In genomic region chr3:61247191-61247590, GRCh38 we compare ENCODE assay signal across 21 cellular contexts. TPM values are rescaled to one million over a fixed set of nuclear protein-coding genes. Genes with fewer than 3 reads are reported as not detected.
DNase-seq lines count a peak whose midpoint lies in the region; ATAC-seq and TF ChIP-seq lines count a peak whose summit lies in the region.
"Had no signal": no experiment of that assay in that cellular context is flagged by ENCODE, and none has a peak within 500 bp of the region (broad histone marks: within the 10 kb centered on the region; RNA-seq: fewer than 3 reads in every experiment).

No MANE protein-coding gene starts in this region.

- peaks cover 16% of the 10 kb centered on the region for H3F3A ChIP-seq in neural progenitor cell (ENCODE audit: low read depth)

- H3K27ac ChIP-seq in neural progenitor cell: no peak overlapping the region
- no peak overlapping the region for H3K27ac ChIP-seq in upper lobe of left lung
- H3K27ac ChIP-seq: 22Rv1, A549, BLaER1, HL-60 had no signal

- peak overlapping the region; percentile 84; the same call in 1 of the 2 replicates for H3K27ac Mint-ChIP-seq in WTC11
- H3K27ac Mint-ChIP-seq in neural progenitor cell: peak overlapping the region; percentile 92
- no peak overlapping the region for H3K27ac Mint-ChIP-seq in T-cell
- H3K27ac Mint-ChIP-seq: CD14-positive monocyte; CD4-positive, alpha-beta memory T cell; GM23338 had no signal

- H2AFZ ChIP-seq in neural progenitor cell (replicated peaks): no peak overlapping the region
- H2AFZ ChIP-seq: GM23338 had no signal

- no peaks in the 10 kb centered on the region for H3K36me3 Mint-ChIP-seq in WTC11
- H3K36me3 Mint-ChIP-seq in neural progenitor cell: no peaks in the 10 kb centered on the region
- H3K36me3 Mint-ChIP-seq in T-cell: peaks cover 6% of the 10 kb centered on the region
- H3K36me3 Mint-ChIP-seq: CD14-positive monocyte had no signal

- no peaks in the 10 kb centered on the region for H3K27me3 ChIP-seq in neural progenitor cell
- no peaks in the 10 kb centered on the region for H3K27me3 ChIP-seq in upper lobe of left lung
- H3K27me3 ChIP-seq: BLaER1 had no signal

- H3K36me3 ChIP-seq in neural progenitor cell (no peaks in the 10 kb centered on the region), upper lobe of left lung (no peaks in the 10 kb centered on the region)
- H3K36me3 ChIP-seq: BLaER1 had no signal

- no peaks in the 10 kb centered on the region for H4K20me1 ChIP-seq in neural progenitor cell (ENCODE audit: low read depth)
- H4K20me1 ChIP-seq: BLaER1 had no signal

- no peak overlapping the region for H3K4me2 ChIP-seq in neural progenitor cell
- H3K4me2 ChIP-seq: A549, BLaER1, GM23338 had no signal

- 94% methylated on average over 3 to 4 of the region's 4 CpGs for WGBS in upper lobe of left lung, 2 donors

- no peak overlapping the region for H3K9ac ChIP-seq in neural progenitor cell
- H3K9ac ChIP-seq: BLaER1 had no signal

- TF ChIP-seq POLR2A in upper lobe of left lung (IDR thresholded peaks at IDR 0.05): no peak

- no peak for TF ChIP-seq EP300 in upper lobe of left lung (IDR thresholded peaks at IDR 0.05)

- no peaks in the 10 kb centered on the region for H3K79me2 ChIP-seq in neural progenitor cell (ENCODE audit: low read depth)

- ATAC-seq in WTC11 (no peak), upper lobe of left lung (ENCODE audit: low FRiP score in 2 of 2) (no peak), T-cell (replicated peaks in 1 of 4) (no peak)
- ATAC-seq: A549, GM23338 had no signal

- no peak for TF ChIP-seq CTCF in WTC11 (IDR thresholded peaks at IDR 0.05)
- TF ChIP-seq CTCF in neural progenitor cell (IDR thresholded peaks at IDR 0.05): no peak
- no peak for TF ChIP-seq CTCF in upper lobe of left lung (IDR thresholded peaks at IDR 0.05)

- H3K27me3 Mint-ChIP-seq in WTC11 (ENCODE audit: low read depth) (no peaks in the 10 kb centered on the region), neural progenitor cell (ENCODE audit: insufficient read depth, low read depth) (peaks cover 3% of the 10 kb centered on the region), T-cell (no peaks in the 10 kb centered on the region)

- CTCF ChIA-PET in WTC11 (lab: Charles Lee): no interaction called here
- CTCF ChIA-PET in T-cell (lab: Charles Lee): no interaction called here

- no peaks in the 10 kb centered on the region for H3K9me3 Mint-ChIP-seq in WTC11
- H3K9me3 Mint-ChIP-seq in neural progenitor cell: no peaks in the 10 kb centered on the region
- no peaks in the 10 kb centered on the region for H3K9me3 Mint-ChIP-seq in T-cell
- H3K9me3 Mint-ChIP-seq: CD4-positive, alpha-beta memory T cell; GM23338 had no signal

- H3K4me1 Mint-ChIP-seq in WTC11 (peaks cover 52% of the 10 kb centered on the region), neural progenitor cell (peaks cover 40% of the 10 kb centered on the region), T-cell (peaks cover 19 to 21% (median 21%) of the 10 kb centered on the region in 3 donors)

- DNase-seq in NCI-H82 (lab: John Stamatoyannopoulos, UW) (peak; percentile 57), NCI-H82 treated with DMSO at 0.1 percent for 48 hours (lab: John Stamatoyannopoulos, UW; ENCODE audit: unreplicated experiment) (no peak), WTC11 (ENCODE audit: low spot score) (no peak), kidney tubule cell (ENCODE audit: low spot score) (peak; percentile 22), neural progenitor cell (ENCODE audit: low spot score) (no peak), upper lobe of left lung (no peak), NCI-H146 (lab: John Stamatoyannopoulos, UW) (no peak), T-cell (no peak)
- DNase-seq: CD4-positive, alpha-beta memory T cell; DMS153; DMS79; GDM1; HCEC 1CT had no signal

- no peaks in the 10 kb centered on the region for H3K9me3 ChIP-seq in neural progenitor cell (ENCODE audit: low read depth)
- H3K9me3 ChIP-seq in upper lobe of left lung: no peaks in the 10 kb centered on the region
- H3K9me3 ChIP-seq: A549, BLaER1 had no signal

- H3K4me1 ChIP-seq in neural progenitor cell: peaks cover 35% of the 10 kb centered on the region
- H3K4me1 ChIP-seq in upper lobe of left lung: peaks cover 7 to 12% (median 10%) of the 10 kb centered on the region in 4 donors

- H3K4me3 Mint-ChIP-seq in WTC11 (no peak overlapping the region), neural progenitor cell (no peak overlapping the region), T-cell (no peak overlapping the region)
- H3K4me3 Mint-ChIP-seq: CD14-positive monocyte; CD4-positive, alpha-beta memory T cell; GM23338 had no signal

- no peak overlapping the region for H3K4me3 ChIP-seq in neural progenitor cell
- no peak overlapping the region for H3K4me3 ChIP-seq in upper lobe of left lung
- H3K4me3 ChIP-seq: A549, BLaER1, GM23338 had no signal

- POLR2A ChIA-PET in WTC11 (lab: Charles Lee): interaction anchor here (0.7 kb wide), 1 partner anchor 216 kb away, joined by 3 read pairs; no protein-coding TSS in a partner anchor
- POLR2A ChIA-PET in T-cell (lab: Charles Lee): interaction anchor here in 1 of 2 donors (0.6 kb wide), 1 partner anchor 28 kb away, joined by 5 read pairs; no protein-coding TSS in a partner anchor

TF ChIP-seq in WTC11, 78 proteins besides CTCF, POLR2A, EP300 and RAD21 (continues in another document):
- TF ChIP-seq MAX (CRISPR knock-in tag; IDR thresholded peaks at IDR 0.05): no peak
- TF ChIP-seq USF1 (CRISPR knock-in tag; IDR thresholded peaks at IDR 0.05): no peak
- TF ChIP-seq NR1H2 (CRISPR knock-in tag; IDR thresholded peaks at IDR 0.05): no peak
- no peak for TF ChIP-seq TEAD4 (CRISPR knock-in tag; IDR thresholded peaks at IDR 0.05)
- TF ChIP-seq ZNF121 (CRISPR knock-in tag; IDR thresholded peaks at IDR 0.05): no peak
- no peak for TF ChIP-seq EMX1 (CRISPR knock-in tag; IDR thresholded peaks at IDR 0.05)
- TF ChIP-seq PRRX2 (CRISPR knock-in tag; IDR thresholded peaks at IDR 0.05): no peak
- no peak for TF ChIP-seq MXD4 (CRISPR knock-in tag; IDR thresholded peaks at IDR 0.05; ENCODE audit: borderline replicate concordance)
- TF ChIP-seq ZNF532 (CRISPR knock-in tag; IDR thresholded peaks at IDR 0.05; ENCODE audit: borderline replicate concordance): no peak
- no peak for TF ChIP-seq HMGXB4 (CRISPR knock-in tag; IDR thresholded peaks at IDR 0.05)
- TF ChIP-seq ZBTB21 (CRISPR knock-in tag; IDR thresholded peaks at IDR 0.05; ENCODE audit: borderline replicate concordance): no peak
- TF ChIP-seq ZNF671 (CRISPR knock-in tag; IDR thresholded peaks at IDR 0.05): no peak

RNA-seq across cellular contexts. Expression of gene FHIT, which starts 4.1 kb away (rescaled TPM):
- total RNA-seq in WTC11 (2021) (2.6 to 8.0 TPM (median 7.1 TPM) in 3 replicates), neural progenitor cell (ENCODE audit: low replicate concordance) (3.2 and 5.7 TPM in 2 replicates), upper lobe of left lung (10 to 100 TPM in 3 of 6 donors, 1 to 10 TPM in 3; 6.8 to 56.6 (median 11.1) TPM), T-cell (100 to 1,000 TPM in 2 of 5 donors, 10 to 100 TPM in 3; 33.1 to 197 (median 78.3) TPM)
- total RNA-seq: Daoy, HT1080 had no signal

Comparison
In these comparisons a context has a peak if more than half of its experiments do, and no peak if none do; other contexts are left out.
1. DNase-seq: peak in NCI-H82 (single experiment) and kidney tubule cell (single experiment); none in NCI-H82 treated with DMSO at 0.1 percent for 48 hours (single experiment), WTC11 (single experiment), neural progenitor cell (single experiment), upper lobe of left lung (0 of 2), NCI-H146 (single experiment) and T-cell (0 of 34).
2. H3K27ac Mint-ChIP-seq: peak in WTC11 (single experiment) and neural progenitor cell (single experiment); none in T-cell (0 of 2).